ENCODE assay signal across 9 cellular contexts in the genomic region with DNA sequence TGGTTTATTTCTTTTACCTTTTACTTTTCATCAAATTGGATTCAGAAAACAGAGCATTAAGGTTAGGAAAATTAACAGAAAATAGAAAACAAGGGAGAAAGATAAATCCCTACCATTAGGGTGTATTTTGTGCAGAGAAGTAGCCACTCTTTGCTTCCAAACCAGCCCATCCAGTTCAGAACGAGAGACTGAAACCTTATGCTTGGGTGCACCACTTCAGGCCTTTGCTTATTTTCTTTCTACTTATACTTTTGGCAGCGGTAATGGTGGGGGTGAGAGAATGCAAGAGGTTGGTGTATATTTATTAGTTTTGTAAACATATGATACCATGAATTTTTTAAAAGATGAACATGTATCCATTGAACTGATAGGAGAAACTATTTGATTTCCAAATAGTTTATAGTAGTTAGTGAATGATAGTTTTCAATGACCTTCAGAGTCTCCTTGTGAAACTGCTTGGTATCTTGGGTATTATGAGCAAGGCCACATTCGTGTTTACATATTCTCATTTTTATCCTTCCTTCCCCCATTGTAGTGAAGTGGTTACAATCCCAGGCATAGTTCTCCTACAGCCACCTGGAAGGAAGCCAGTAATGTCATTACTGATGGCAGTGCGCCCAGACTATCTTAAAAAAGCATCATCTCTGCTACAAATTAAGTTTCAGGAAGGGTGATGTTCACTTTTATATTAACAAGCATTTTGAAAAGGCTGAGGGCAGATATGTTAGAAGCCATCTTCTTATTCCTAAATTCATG.
DNase-seq lines count a peak whose midpoint lies in the region; ATAC-seq, FAIRE-seq and TF ChIP-seq lines count a peak whose summit lies in the region.
"Had no signal": no experiment of that assay in that cellular context is flagged by ENCODE, and none has a peak within 500 bp of the region (broad histone marks: within the 10 kb centered on the region; RNA-seq: fewer than 3 reads in every experiment).

No MANE protein-coding gene starts in this region.

- no peak overlapping the region for H3K9ac ChIP-seq in kidney (ENCODE audit: low read length in 2 of 2)

- H3K4me3 ChIP-seq in brain microvascular endothelial cell (ENCODE audit: low read depth, low read length) (no peak overlapping the region), kidney (ENCODE audit: low read length in 2 of 2) (no peak overlapping the region)

- no peaks in the 10 kb centered on the region for H3K27me3 Mint-ChIP-seq in natural killer cell (ENCODE audit: low read depth in 2 of 2)
- H3K27me3 Mint-ChIP-seq in natural killer cell treated with Interleukin-12 subunit alpha and Interleukin-12 subunit beta and Interleukin-15 and Interleukin-18, amount 100 ng/mL, for 72 hours = no peaks in the 10 kb centered on the region

- peaks cover 45 to 52% of the 10 kb centered on the region in 2 donors for H3K4me1 Mint-ChIP-seq in natural killer cell
- H3K4me1 Mint-ChIP-seq in natural killer cell treated with Interleukin-12 subunit alpha and Interleukin-12 subunit beta and Interleukin-15 and Interleukin-18, amount 100 ng/mL, for 72 hours (ENCODE audit: low read depth in 2 of 2) = peaks cover 21 to 42% of the 10 kb centered on the region in 2 donors

- DNase-seq in natural killer cell (no peak), NCI-H2196 (lab: John Stamatoyannopoulos, UW; ENCODE audit: unreplicated experiment) (peak; percentile 90), brain microvascular endothelial cell (peak; percentile 97), kidney (peak; percentile 72), HuH-7 (ENCODE audit: low spot score) (no peak)
- DNase-seq in natural killer cell treated with Interleukin-12 subunit alpha and Interleukin-12 subunit beta and Interleukin-15 and Interleukin-18, amount 100 ng/mL, for 72 hours (ENCODE audit: low spot score) = no peak

- peaks cover 11 to 17% of the 10 kb centered on the region in 2 donors for H3K4me1 ChIP-seq in kidney (ENCODE audit: control insufficient read depth in 1 of 2, insufficient read depth in 1 of 2, low read depth in 1 of 2, low read length in 2 of 2)

- H3K27me3 ChIP-seq in brain microvascular endothelial cell (replicated peaks) = no peaks in the 10 kb centered on the region

- FAIRE-seq in kidney (lab: Jason Lieb, UNC) = peak; percentile 90
- FAIRE-seq: G401.6 had no signal

- H3K36me3 Mint-ChIP-seq in natural killer cell = no peaks in the 10 kb centered on the region
- peaks cover 13% of the 10 kb centered on the region for H3K36me3 Mint-ChIP-seq in natural killer cell treated with Interleukin-12 subunit alpha and Interleukin-12 subunit beta and Interleukin-15 and Interleukin-18, amount 100 ng/mL, for 72 hours

- ATAC-seq in natural killer cell (no peak), HG03097 (IDR thresholded peaks at IDR 0.05; ENCODE audit: low FRiP score, unreplicated experiment) (peak; percentile 72)
- ATAC-seq in natural killer cell treated with Interleukin-12 subunit alpha and Interleukin-12 subunit beta and Interleukin-15 and Interleukin-18, amount 100 ng/mL, for 72 hours = no peak

- TF ChIP-seq CTCF in natural killer cell (IDR thresholded peaks at IDR 0.05) = no peak
- TF ChIP-seq CTCF in brain microvascular endothelial cell (IDR thresholded peaks at IDR 0.05; ENCODE audit: low read depth, low read length, missing control alignments) = no peak
- no peak for TF ChIP-seq CTCF in kidney (IDR thresholded peaks at IDR 0.05; ENCODE audit: borderline replicate concordance, extremely low read depth, insufficient read depth)

- H3K4me3 Mint-ChIP-seq in natural killer cell = no peak overlapping the region
- no peak overlapping the region for H3K4me3 Mint-ChIP-seq in natural killer cell treated with Interleukin-12 subunit alpha and Interleukin-12 subunit beta and Interleukin-15 and Interleukin-18, amount 100 ng/mL, for 72 hours

- no peaks in the 10 kb centered on the region for H3K36me3 ChIP-seq in brain microvascular endothelial cell (replicated peaks)
- no peaks in the 10 kb centered on the region for H3K36me3 ChIP-seq in kidney (ENCODE audit: control insufficient read depth in 1 of 2, insufficient read depth in 2 of 2, low read length in 2 of 2)

- H3K9me3 Mint-ChIP-seq in natural killer cell = peaks cover 2 to 5% of the 10 kb centered on the region in 2 donors
- peaks cover 9% of the 10 kb centered on the region for H3K9me3 Mint-ChIP-seq in natural killer cell treated with Interleukin-12 subunit alpha and Interleukin-12 subunit beta and Interleukin-15 and Interleukin-18, amount 100 ng/mL, for 72 hours

- no peaks in the 10 kb centered on the region for H3K9me3 ChIP-seq in kidney (ENCODE audit: control insufficient read depth in 1 of 2, low read length in 2 of 2)

- peak overlapping the region; percentile 22 to 35 for H3K27ac Mint-ChIP-seq in natural killer cell
- H3K27ac Mint-ChIP-seq in natural killer cell treated with Interleukin-12 subunit alpha and Interleukin-12 subunit beta and Interleukin-15 and Interleukin-18, amount 100 ng/mL, for 72 hours = peak overlapping the region in 1 of 2 donors; percentile 2

- H3K27ac ChIP-seq in brain microvascular endothelial cell = peak overlapping the region; percentile 48
- peak overlapping the region; percentile 3 to 60 for H3K27ac ChIP-seq in kidney (ENCODE audit: low read depth in 2 of 2, low read length in 2 of 2)
- H3K27ac ChIP-seq in temporal lobe (ENCODE audit: low read depth, low read length) = peak overlapping the region; percentile 69

- intact Hi-C loops in natural killer cell (cut with micrococcal nuclease) = no loop called here
- intact Hi-C loops in kidney (cut with DNase I) = no loop called here

- in situ Hi-C loops in brain microvascular endothelial cell (cut with HindIII; ENCODE audit: low pct_ligation_motif_present, low sequenced_read_pairs) = no loop called here

Comparison
In these comparisons a context has a peak if more than half of its experiments do, and no peak if none do; other contexts are left out.
1. DNase-seq: peak in NCI-H2196 (single experiment), brain microvascular endothelial cell (single experiment) and kidney (single experiment); none in natural killer cell (single experiment), natural killer cell treated with Interleukin-12 subunit alpha and Interleukin-12 subunit beta and Interleukin-15 and Interleukin-18, amount 100 ng/mL, for 72 hours (single experiment) and HuH-7 (single experiment).
2. Peak in every context shown above with its lines, with median percentiles within 50 percentile points of each other: H3K27ac ChIP-seq.